In genomic region chr15:85722789-85723188, GRCh38 we compare ENCODE assay signal across 20 cellular contexts.
A peak's percentile ranks its signal among the peaks of the same experiment; 100 is the strongest.
DNase-seq lines count a peak whose midpoint lies in the region; ATAC-seq and TF ChIP-seq lines count a peak whose summit lies in the region.
"Had no signal": no experiment of that assay in that cellular context is flagged by ENCODE, and none has a peak within 500 bp of the region (broad histone marks: within the 10 kb centered on the region; RNA-seq: fewer than 3 reads in every experiment).

No MANE protein-coding gene starts in this region.

- DNase-seq in activated CD8-positive, alpha-beta memory T cell treated with anti-CD3 and anti-CD28 coated beads, Interleukin-2, amount 10 ng/mL, durations not matched to agents 7 days and 5 days, result no peak
- DNase-seq in activated CD8-positive, alpha-beta memory T cell treated with anti-CD3 and anti-CD28 coated beads, Interleukin-2, amount 50 U/mL, for 48 hours, result no peak
- no peak for DNase-seq in CD4-positive, alpha-beta memory T cell
- DNase-seq in activated naive CD8-positive, alpha-beta T cell treated with anti-CD3 and anti-CD28 coated beads for 36 hours, result no peak
- no peak for DNase-seq in naive thymus-derived CD8-positive, alpha-beta T cell
- DNase-seq in GDM1 (lab: John Stamatoyannopoulos, UW), result no peak
- no peak for DNase-seq in glutamatergic neuron
- no peak for DNase-seq in DMS53 (lab: John Stamatoyannopoulos, UW)
- DNase-seq: activated CD4-positive, CD25-positive, alpha-beta regulatory T cell treated with anti-CD3 and anti-CD28 coated beads, Interleukin-2, amount 50 U/mL, for 72 hours; DMS 273 treated with DMSO at 0.1 percent for 48 hours; dorsolateral prefrontal cortex; lower lobe of right lung; MV-4-11; NCI-H1930; NCI-H226; pancreas; stimulated activated naive CD4-positive, alpha-beta T cell; T1000 had no signal

- H3K4me1 ChIP-seq in CD4-positive, alpha-beta memory T cell (ENCODE audit: insufficient read depth, low read length), result peaks cover 49% of the 10 kb centered on the region
- H3K4me1 ChIP-seq: BLaER1, pancreas had no signal

- ATAC-seq in activated CD8-positive, alpha-beta memory T cell treated with anti-CD3 and anti-CD28 coated beads, Interleukin-2, amount 10 ng/mL, durations not matched to agents 7 days and 5 days, result no peak
- no peak for ATAC-seq in naive thymus-derived CD8-positive, alpha-beta T cell
- ATAC-seq: lower lobe of right lung, pancreas had no signal

- POLR2A ChIA-PET in CD4-positive, alpha-beta memory T cell (lab: Charles Lee; ENCODE audit: partially characterized antibody), result interaction anchor here (1.0 to 2.0 kb wide), 3 partner anchors 13 to 33 kb away, joined by 3 to 8 read pairs (median 5); no protein-coding TSS in a partner anchor
- POLR2A ChIA-PET in naive thymus-derived CD8-positive, alpha-beta T cell (lab: Charles Lee), result no interaction called here

- no peak for TF ChIP-seq CTCF in glutamatergic neuron (IDR thresholded peaks at IDR 0.05; ENCODE audit: partially characterized antibody, unreplicated experiment)

- H3K4me3 Mint-ChIP-seq in activated CD8-positive, alpha-beta memory T cell treated with anti-CD3 and anti-CD28 coated beads, Interleukin-2, amount 10 ng/mL, durations not matched to agents 7 days and 5 days, result no peak overlapping the region
- peak overlapping the region in 1 of 8 donors; percentile 58 for H3K4me3 Mint-ChIP-seq in CD4-positive, alpha-beta memory T cell
- H3K4me3 Mint-ChIP-seq in activated naive CD8-positive, alpha-beta T cell treated with anti-CD3 and anti-CD28 coated beads for 36 hours, result no peak overlapping the region
- no peak overlapping the region for H3K4me3 Mint-ChIP-seq in naive thymus-derived CD8-positive, alpha-beta T cell
- H3K4me3 Mint-ChIP-seq in glutamatergic neuron (ENCODE audit: unreplicated experiment), result no peak overlapping the region

- intact Hi-C loops in CD4-positive, alpha-beta memory T cell (cut with micrococcal nuclease), result loop anchor here (5.0 kb wide), 2 partner anchors 35 to 105 kb away; no protein-coding TSS in a partner anchor

- H3K4me3 ChIP-seq in CD4-positive, alpha-beta memory T cell (ENCODE audit: low read length in 2 of 2), result no peak overlapping the region
- H3K4me3 ChIP-seq: BLaER1, dorsolateral prefrontal cortex, lower lobe of right lung, pancreas, SK-N-MC had no signal

- H3K9me3 ChIP-seq in CD4-positive, alpha-beta memory T cell (ENCODE audit: control insufficient read depth in 1 of 2, low read length in 2 of 2), result no peaks in the 10 kb centered on the region
- H3K9me3 ChIP-seq: BLaER1, lower lobe of right lung, pancreas had no signal

- H3K9me3 Mint-ChIP-seq in activated CD8-positive, alpha-beta memory T cell treated with anti-CD3 and anti-CD28 coated beads, Interleukin-2, amount 10 ng/mL, durations not matched to agents 7 days and 5 days (ENCODE audit: low read depth), result no peaks in the 10 kb centered on the region
- H3K9me3 Mint-ChIP-seq in CD4-positive, alpha-beta memory T cell, result no peaks in the 10 kb centered on the region
- H3K9me3 Mint-ChIP-seq in activated naive CD8-positive, alpha-beta T cell treated with anti-CD3 and anti-CD28 coated beads for 36 hours, result no peaks in the 10 kb centered on the region
- H3K9me3 Mint-ChIP-seq in naive thymus-derived CD8-positive, alpha-beta T cell, result no peaks in the 10 kb centered on the region
- peaks cover 2% of the 10 kb centered on the region for H3K9me3 Mint-ChIP-seq in glutamatergic neuron (ENCODE audit: unreplicated experiment)

- H3K27ac Mint-ChIP-seq in activated CD8-positive, alpha-beta memory T cell treated with anti-CD3 and anti-CD28 coated beads, Interleukin-2, amount 10 ng/mL, durations not matched to agents 7 days and 5 days, result peak overlapping the region; percentile 3
- peak overlapping the region; percentile 48 to 99 (median 80) for H3K27ac Mint-ChIP-seq in CD4-positive, alpha-beta memory T cell
- peak overlapping the region; percentile 1 for H3K27ac Mint-ChIP-seq in activated naive CD8-positive, alpha-beta T cell treated with anti-CD3 and anti-CD28 coated beads for 36 hours
- H3K27ac Mint-ChIP-seq in naive thymus-derived CD8-positive, alpha-beta T cell, result peak overlapping the region in 9 of 10 donors; percentile 5 to 89 (median 67)
- H3K27ac Mint-ChIP-seq in glutamatergic neuron (ENCODE audit: unreplicated experiment), result no peak overlapping the region

- CTCF ChIA-PET in activated CD8-positive, alpha-beta memory T cell treated with anti-CD3 and anti-CD28 coated beads, Interleukin-2, amount 10 ng/mL, durations not matched to agents 7 days and 5 days (lab: Charles Lee), result no interaction called here
- CTCF ChIA-PET in CD4-positive, alpha-beta memory T cell (lab: Charles Lee; ENCODE audit: partially characterized antibody), result interaction anchor here (9.8 kb wide), 1 partner anchor 117 kb away, joined by 152 read pairs; no protein-coding TSS in a partner anchor

- peaks cover 84% of the 10 kb centered on the region for H3K36me3 ChIP-seq in CD4-positive, alpha-beta memory T cell (ENCODE audit: insufficient read depth, low read length)

- H3K27ac ChIP-seq in CD4-positive, alpha-beta memory T cell (ENCODE audit: low read depth, low read length), result peak overlapping the region; percentile 24
- H3K27ac ChIP-seq: BLaER1, lower lobe of right lung, pancreas, SK-N-MC had no signal

- no peaks in the 10 kb centered on the region for H3K27me3 ChIP-seq in CD4-positive, alpha-beta memory T cell (ENCODE audit: insufficient read depth, low read length)
- H3K27me3 ChIP-seq: BLaER1, dorsolateral prefrontal cortex, pancreas had no signal

- no peaks in the 10 kb centered on the region for H3K27me3 Mint-ChIP-seq in activated CD8-positive, alpha-beta memory T cell treated with anti-CD3 and anti-CD28 coated beads, Interleukin-2, amount 10 ng/mL, durations not matched to agents 7 days and 5 days
- no peaks in the 10 kb centered on the region for H3K27me3 Mint-ChIP-seq in CD4-positive, alpha-beta memory T cell
- no peaks in the 10 kb centered on the region for H3K27me3 Mint-ChIP-seq in activated naive CD8-positive, alpha-beta T cell treated with anti-CD3 and anti-CD28 coated beads for 36 hours
- no peaks in the 10 kb centered on the region for H3K27me3 Mint-ChIP-seq in naive thymus-derived CD8-positive, alpha-beta T cell
- peaks cover 2% of the 10 kb centered on the region for H3K27me3 Mint-ChIP-seq in glutamatergic neuron (ENCODE audit: unreplicated experiment)

- H3K36me3 Mint-ChIP-seq in activated CD8-positive, alpha-beta memory T cell treated with anti-CD3 and anti-CD28 coated beads, Interleukin-2, amount 10 ng/mL, durations not matched to agents 7 days and 5 days, result peaks cover 78% of the 10 kb centered on the region
- peaks cover 66 to 88% of the 10 kb centered on the region in 2 donors for H3K36me3 Mint-ChIP-seq in CD4-positive, alpha-beta memory T cell
- peaks cover 28% of the 10 kb centered on the region for H3K36me3 Mint-ChIP-seq in activated naive CD8-positive, alpha-beta T cell treated with anti-CD3 and anti-CD28 coated beads for 36 hours
- peaks cover 4 to 99% (median 42%) of the 10 kb centered on the region in 3 donors for H3K36me3 Mint-ChIP-seq in naive thymus-derived CD8-positive, alpha-beta T cell
- H3K36me3 Mint-ChIP-seq in glutamatergic neuron (ENCODE audit: unreplicated experiment), result no peaks in the 10 kb centered on the region

- peaks cover 27% of the 10 kb centered on the region for H3K4me1 Mint-ChIP-seq in activated CD8-positive, alpha-beta memory T cell treated with anti-CD3 and anti-CD28 coated beads, Interleukin-2, amount 10 ng/mL, durations not matched to agents 7 days and 5 days
- peaks cover 39 to 48% (median 41%) of the 10 kb centered on the region in 4 donors for H3K4me1 Mint-ChIP-seq in CD4-positive, alpha-beta memory T cell
- peaks cover 24% of the 10 kb centered on the region for H3K4me1 Mint-ChIP-seq in activated naive CD8-positive, alpha-beta T cell treated with anti-CD3 and anti-CD28 coated beads for 36 hours
- peaks cover 11 to 20% (median 16%) of the 10 kb centered on the region in 4 donors for H3K4me1 Mint-ChIP-seq in naive thymus-derived CD8-positive, alpha-beta T cell
- peaks cover 8% of the 10 kb centered on the region for H3K4me1 Mint-ChIP-seq in glutamatergic neuron (ENCODE audit: low read depth, unreplicated experiment)
